Comparison of ENCODE assay signal across 8 cellular contexts in genomic region chr18:76709659-76710645, GRCh38.
DNase-seq lines count a peak whose midpoint lies in the region; ATAC-seq and TF ChIP-seq lines count a peak whose summit lies in the region.

No MANE protein-coding gene starts in this region.

- H3K79me2 ChIP-seq in fibroblast of lung (ENCODE audit: control insufficient read depth, insufficient read depth, low read length), result no peaks in the 10 kb centered on the region

- peaks cover 3% of the 10 kb centered on the region for H3K4me1 Mint-ChIP-seq in activated T-cell treated with anti-CD3 and anti-CD28 coated beads, Interleukin-2, amount 50 U/mL, for 4 hours (ENCODE audit: low read depth)
- H3K4me1 Mint-ChIP-seq in neural crest cell, result peaks cover 20% of the 10 kb centered on the region

- in situ Hi-C loops in Panc1 (cut with HindIII; ENCODE audit: low pct_unique_long_range_greater_than_20kb, low sequenced_read_pairs), result no loop called here

- peak overlapping the region; percentile 58 for H2AFZ ChIP-seq in fibroblast of lung (ENCODE audit: low read length)

- no peaks in the 10 kb centered on the region for H3K9me3 Mint-ChIP-seq in activated T-cell treated with anti-CD3 and anti-CD28 coated beads, Interleukin-2, amount 50 U/mL, for 4 hours
- no peaks in the 10 kb centered on the region for H3K9me3 Mint-ChIP-seq in neural crest cell

- TF ChIP-seq POLR2A in thyroid gland (IDR thresholded peaks at IDR 0.05), result no peak

- WGBS in thyroid gland, 2 donors, result 37 to 42% methylated on average over 26 to 29 of the region's 29 CpGs

- POLR2A ChIA-PET in Panc1 (lab: Charles Lee), result interaction anchor here (0.6 kb wide), 2 partner anchors 92 to 324 kb away, joined by 3 to 4 read pairs; no protein-coding TSS in a partner anchor

- no peak overlapping the region for H3K27ac Mint-ChIP-seq in neural crest cell (ENCODE audit: unreplicated experiment)

- H3K36me3 ChIP-seq in Panc1 (ENCODE audit: control insufficient read depth, insufficient read depth, low read length), result no peaks in the 10 kb centered on the region
- H3K36me3 ChIP-seq in fibroblast of lung (ENCODE audit: control insufficient read depth, insufficient read depth, low read length), result no peaks in the 10 kb centered on the region
- H3K36me3 ChIP-seq in thyroid gland, result no peaks in the 10 kb centered on the region

- intact Hi-C loops in Panc1 (cut with micrococcal nuclease; ENCODE audit: unreplicated experiment) (loop anchor here (1.0 kb wide), 1 partner anchor 311 kb away; no protein-coding TSS in a partner anchor), thyroid gland (cut with DNase I) (loop anchor here (5.0 kb wide), 1 partner anchor 313 kb away; no protein-coding TSS in a partner anchor)

- ATAC-seq in GM21529 (IDR thresholded peaks at IDR 0.05; ENCODE audit: unreplicated experiment) (peak; percentile 74), Panc1 (peak; percentile 89)
- ATAC-seq in activated T-cell treated with anti-CD3 and anti-CD28 coated beads, Interleukin-2, amount 50 U/mL, for 4 hours, result peak; percentile 77 to 94

- H3K4me3 Mint-ChIP-seq in activated T-cell treated with anti-CD3 and anti-CD28 coated beads, Interleukin-2, amount 50 U/mL, for 4 hours, result no peak overlapping the region
- no peak overlapping the region for H3K4me3 Mint-ChIP-seq in neural crest cell

- CTCF ChIA-PET in Panc1 (lab: Charles Lee), result interaction anchor here (0.5 to 1.5 kb wide), 12 partner anchors 11 to 312 kb away, joined by 3 to 16 read pairs (median 4); no protein-coding TSS in a partner anchor

- no peak overlapping the region for H3K4me2 ChIP-seq in fibroblast of lung (ENCODE audit: extremely low read depth, insufficient read depth, low read length)

- H3K9me3 ChIP-seq in Panc1 (ENCODE audit: control insufficient read depth, insufficient read depth, low read depth, low read length) (no peaks in the 10 kb centered on the region), fibroblast of lung (ENCODE audit: control insufficient read depth, insufficient read depth, low read depth, low read length) (no peaks in the 10 kb centered on the region), thyroid gland (no peaks in the 10 kb centered on the region)

- no peak overlapping the region for H3K27ac ChIP-seq in Panc1 (ENCODE audit: low read length)
- no peak overlapping the region for H3K27ac ChIP-seq in fibroblast of lung (ENCODE audit: insufficient read depth, low read length)
- no peak overlapping the region for H3K27ac ChIP-seq in thyroid gland

- TF ChIP-seq CTCF in Panc1 (IDR thresholded peaks at IDR 0.05) (no peak), fibroblast of lung (conservative IDR thresholded peaks at IDR 0.05 in 1 of 2, IDR thresholded peaks at IDR 0.05 in 1 of 2; ENCODE audit: low read depth in 1 of 2, low read length in 2 of 2) (peak; percentile 83 to 90), neural crest cell (conservative IDR thresholded peaks at IDR 0.05) (peak; percentile 98), thyroid gland (IDR thresholded peaks at IDR 0.05) (peak; percentile 75 to 92 (median 85))

- no peaks in the 10 kb centered on the region for H3K27me3 Mint-ChIP-seq in activated T-cell treated with anti-CD3 and anti-CD28 coated beads, Interleukin-2, amount 50 U/mL, for 4 hours (ENCODE audit: low read depth)
- no peaks in the 10 kb centered on the region for H3K27me3 Mint-ChIP-seq in neural crest cell (ENCODE audit: low read depth)

- no peaks in the 10 kb centered on the region for H3K36me3 Mint-ChIP-seq in activated T-cell treated with anti-CD3 and anti-CD28 coated beads, Interleukin-2, amount 50 U/mL, for 4 hours (ENCODE audit: insufficient read depth)
- H3K36me3 Mint-ChIP-seq in neural crest cell (ENCODE audit: low read depth), result no peaks in the 10 kb centered on the region

- H3K4me1 ChIP-seq in Panc1 (ENCODE audit: control insufficient read depth, insufficient read depth, low read length), result no peaks in the 10 kb centered on the region
- no peaks in the 10 kb centered on the region for H3K4me1 ChIP-seq in fibroblast of lung (ENCODE audit: control insufficient read depth, extremely low read depth, insufficient read depth, low read length)
- H3K4me1 ChIP-seq in thyroid gland, result peaks cover 0 to 4% of the 10 kb centered on the region in 2 donors

- no peaks in the 10 kb centered on the region for H4K20me1 ChIP-seq in fibroblast of lung (ENCODE audit: control insufficient read depth, extremely low read depth, insufficient read depth, low read length)

- H3K27me3 ChIP-seq in Panc1 (ENCODE audit: control insufficient read depth, insufficient read depth, low read length), result peaks cover 8% of the 10 kb centered on the region; the same call in 1 of the 2 replicates
- H3K27me3 ChIP-seq in fibroblast of lung (ENCODE audit: control insufficient read depth, insufficient read depth, low read length), result no peaks in the 10 kb centered on the region
- H3K27me3 ChIP-seq in thyroid gland, result no peaks in the 10 kb centered on the region

- peak overlapping the region in 1 of 2 experiments; percentile 21; a peak in 1 of 4 replicates for H3K4me3 ChIP-seq in Panc1 (ENCODE audit: low read depth in 2 of 2, low read length in 2 of 2)
- H3K4me3 ChIP-seq in fibroblast of lung (replicated peaks in 1 of 4; ENCODE audit: control extremely low read depth in 1 of 4, insufficient read depth in 1 of 4, low read depth in 3 of 4, low read length in 4 of 4), result no peak overlapping the region
- H3K4me3 ChIP-seq in thyroid gland (replicated peaks in 1 of 3), result no peak overlapping the region

- BruUV-seq in Panc1 (replicated peaks; lab: Mats Ljungman, UMichigan), result no TSS peak

- no peak overlapping the region for H3K9ac ChIP-seq in fibroblast of lung (ENCODE audit: insufficient read depth, low read length)

- DNase-seq in DMS 273 (lab: John Stamatoyannopoulos, UW; ENCODE audit: unreplicated experiment) (peak; percentile 85), KG1 (lab: John Stamatoyannopoulos, UW) (peak; percentile 63), Panc1 (ENCODE audit: low read depth, low spot score) (peak; percentile 38), fibroblast of lung (ENCODE audit: low read depth in 2 of 2) (peak; percentile 54 to 78), neural crest cell (ENCODE audit: low read depth, low spot score) (peak; percentile 63), thyroid gland (peak; percentile 67)
- peak; percentile 54 for DNase-seq in activated T-cell treated with anti-CD3 and anti-CD28 coated beads, Interleukin-2, amount 50 U/mL, for 4 hours
